ENCODE assay signal across 1 cellular context in genomic region chr3:5296362-5296761, GRCh38.
TF ChIP-seq lines count a peak whose summit lies in the region.

No MANE protein-coding gene starts in this region.

TF ChIP-seq in GM12878, 131 proteins besides CTCF, POLR2A, EP300 and RAD21:
- TF ChIP-seq CEBPZ (IDR thresholded peaks at IDR 0.05; ENCODE audit: low read depth, low read length) (no peak), PML (IDR thresholded peaks at IDR 0.05; ENCODE audit: low read length) (no peak), MLLT1 (IDR thresholded peaks at IDR 0.05) (0 out of 2 replicates have a peak, but pooled peaks have one; percentile 17), IKZF2 (IDR thresholded peaks at IDR 0.05) (no peak), YY1 (IDR thresholded peaks at IDR 0.05; ENCODE audit: low read depth, low read length) (no peak)
